In the genomic region with DNA sequence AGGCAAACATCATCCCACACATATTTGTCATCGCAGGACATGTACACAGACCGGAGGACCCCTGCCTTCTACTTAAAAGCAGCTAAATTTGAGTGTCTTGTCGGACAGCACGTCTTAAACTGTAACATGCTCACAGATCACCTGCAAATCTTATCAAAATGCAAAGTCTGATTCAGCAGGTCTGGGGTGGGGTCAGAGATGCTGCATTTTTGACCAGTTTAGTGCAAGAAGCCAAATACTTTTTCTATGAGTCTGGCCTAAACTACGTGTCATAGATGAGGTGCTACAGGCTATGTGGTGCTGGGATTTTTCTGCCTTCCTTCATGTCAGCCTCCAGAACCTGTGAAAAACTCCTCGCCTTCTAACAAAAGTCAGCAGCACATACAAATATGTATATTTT, we compare ENCODE assay signal across 1 cellular context.
TF ChIP-seq lines count a peak whose summit lies in the region.

No MANE protein-coding gene starts in this region.

TF ChIP-seq in H1, 55 proteins besides CTCF, POLR2A, EP300 and RAD21:
- no peak for TF ChIP-seq CREB1 (IDR thresholded peaks at IDR 0.05)
- TF ChIP-seq, protein P1, sequence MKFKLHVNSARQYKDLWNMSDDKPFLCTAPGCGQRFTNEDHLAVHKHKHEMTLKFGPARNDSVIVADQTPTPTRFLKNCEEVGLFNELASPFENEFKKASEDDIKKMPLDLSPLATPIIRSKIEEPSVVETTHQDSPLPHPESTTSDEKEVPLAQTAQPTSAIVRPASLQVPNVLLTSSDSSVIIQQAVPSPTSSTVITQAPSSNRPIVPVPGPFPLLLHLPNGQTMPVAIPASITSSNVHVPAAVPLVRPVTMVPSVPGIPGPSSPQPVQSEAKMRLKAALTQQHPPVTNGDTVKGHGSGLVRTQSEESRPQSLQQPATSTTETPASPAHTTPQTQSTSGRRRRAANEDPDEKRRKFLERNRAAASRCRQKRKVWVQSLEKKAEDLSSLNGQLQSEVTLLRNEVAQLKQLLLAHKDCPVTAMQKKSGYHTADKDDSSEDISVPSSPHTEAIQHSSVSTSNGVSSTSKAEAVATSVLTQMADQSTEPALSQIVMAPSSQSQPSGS (IDR thresholded peaks at IDR 0.05; ENCODE audit: low read length) = no peak
- no peak for TF ChIP-seq JUN (IDR thresholded peaks at IDR 0.05; ENCODE audit: low read depth, low read length)
- no peak for TF ChIP-seq RXRA (IDR thresholded peaks at IDR 0.05; ENCODE audit: insufficient read depth, low read depth, low read length)
- no peak for TF ChIP-seq BRCA1 (IDR thresholded peaks at IDR 0.05; ENCODE audit: low read depth, low read length)
TF ChIP-seq in H1: peak in this region for 0.
